ENCODE assay signal across 30 cellular contexts in the genomic region with DNA sequence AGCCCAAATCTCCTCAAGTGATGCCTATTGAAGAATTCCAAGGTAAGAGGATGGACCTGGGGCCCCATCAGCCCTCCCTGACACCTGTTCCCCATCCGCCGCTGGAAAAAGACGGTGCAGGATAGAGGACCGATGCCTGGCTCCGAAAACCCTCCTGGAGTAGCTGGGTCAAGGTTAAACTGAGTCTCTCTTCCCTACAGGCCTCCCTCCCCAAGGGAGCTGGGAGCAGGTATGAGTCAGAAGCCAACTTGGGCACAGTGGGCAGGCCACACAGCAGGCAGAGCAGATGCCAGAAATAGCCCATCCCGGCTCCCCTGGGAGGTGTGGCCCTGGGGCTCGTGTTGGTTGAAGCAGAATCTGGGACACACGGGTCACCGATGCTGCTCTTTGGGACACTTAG.
DNase-seq lines count a peak whose midpoint lies in the region; ATAC-seq, FAIRE-seq and TF ChIP-seq lines count a peak whose summit lies in the region.
"Had no signal": no experiment of that assay in that cellular context is flagged by ENCODE, and none has a peak within 500 bp of the region (broad histone marks: within the 10 kb centered on the region; RNA-seq: fewer than 3 reads in every experiment).

No MANE protein-coding gene starts in this region.

- TF ChIP-seq EP300 in transverse colon (IDR thresholded peaks at IDR 0.05; ENCODE audit: low read depth): no peak

- no peak for ATAC-seq in stimulated activated effector memory CD8-positive, alpha-beta T cell treated with anti-CD3 and anti-CD28 coated beads, Interleukin-12 subunit alpha, Interleukin-12 subunit beta, amount 100 ng/mL, for 72 hours
- ATAC-seq: body of pancreas; CD8-positive, alpha-beta T cell; gastrocnemius medialis; right lobe of liver; stimulated activated memory B cell treated with anti-CD40 and anti-IgM and Interleukin-4, amounts not matched to agents 10 μg/mL and 1 μg/mL and 100 μg/mL, for 72 hours; WTC11 had no signal

- DNase-seq in ACHN: peak; percentile 65
- peak; percentile 59 for DNase-seq in Daoy (ENCODE audit: low read depth)
- peak; percentile 24 for DNase-seq in RCC 7860 (ENCODE audit: low spot score)
- DNase-seq in myocyte (ENCODE audit: low read depth): peak; percentile 88
- no peak for DNase-seq in transverse colon
- DNase-seq in activated naive CD4-positive, alpha-beta T cell treated with anti-CD3 and anti-CD28 coated beads, Interleukin-2, amount 50 U/mL, for 16 hours: no peak
- no peak for DNase-seq in SHP77 (lab: John Stamatoyannopoulos, UW)
- DNase-seq in stimulated activated effector memory CD8-positive, alpha-beta T cell treated with anti-CD3 and anti-CD28 coated beads, Interleukin-12 subunit alpha, Interleukin-12 subunit beta, amount 100 ng/mL, for 72 hours (ENCODE audit: low spot score in 2 of 2): no peak
- DNase-seq: activated CD4-positive, alpha-beta T cell treated with anti-CD3 and anti-CD28 coated beads, Interleukin-2, amount 10 ng/mL, durations not matched to agents 7 days and 5 days; activated gamma-delta T cell treated with Interleukin-2 at 50 U/mL for 16 hours; activated T-cell treated with anti-CD3 and anti-CD28 coated beads, Interleukin-2, amount 50 U/mL, for 24 hours; body of pancreas; CD8-positive, alpha-beta T cell; DMS153; GDM1; GOT3; hypothalamus; NCI-H1105; NCI-H2029 treated with DMSO at 0.1 percent for 48 hours; NCI-H526; RPMI8226; stimulated activated CD4-positive, alpha-beta T cell treated with anti-CD3 and anti-CD28 coated beads, Interleukin-4, amount 100 ng/mL, for 24 hours; substantia nigra had no signal

- H3K4me1 ChIP-seq in transverse colon: peaks cover 0 to 14% (median 12%) of the 10 kb centered on the region in 4 donors
- H3K4me1 ChIP-seq: parathyroid adenoma had no signal

- H3K9me3 Mint-ChIP-seq in stimulated activated effector memory CD8-positive, alpha-beta T cell treated with anti-CD3 and anti-CD28 coated beads, Interleukin-12 subunit alpha, Interleukin-12 subunit beta, amount 100 ng/mL, for 72 hours: no peaks in the 10 kb centered on the region
- H3K9me3 Mint-ChIP-seq: activated CD4-positive, alpha-beta T cell treated with anti-CD3 and anti-CD28 coated beads, Interleukin-2, amount 10 ng/mL, durations not matched to agents 7 days and 5 days; activated T-cell treated with anti-CD3 and anti-CD28 coated beads, Interleukin-2, amount 50 U/mL, for 24 hours; CD8-positive, alpha-beta T cell; IgD-negative memory B cell; nephron; stimulated activated memory B cell treated with anti-CD40 and anti-IgM and Interleukin-4, amounts not matched to agents 10 μg/mL and 1 μg/mL and 100 μg/mL, for 72 hours; WTC11 had no signal

- WGBS in transverse colon (ENCODE audit: low coverage in 1 of 2), 2 donors: 74% methylated on average over 9 of the region's 9 CpGs; no CpG with 5 or more reads in 1 of the 2 donors

- peaks cover 6% of the 10 kb centered on the region for H3K36me3 Mint-ChIP-seq in stimulated activated effector memory CD8-positive, alpha-beta T cell treated with anti-CD3 and anti-CD28 coated beads, Interleukin-12 subunit alpha, Interleukin-12 subunit beta, amount 100 ng/mL, for 72 hours
- H3K36me3 Mint-ChIP-seq: IgD-negative memory B cell; stimulated activated memory B cell treated with anti-CD40 and anti-IgM and Interleukin-4, amounts not matched to agents 10 μg/mL and 1 μg/mL and 100 μg/mL, for 72 hours; WTC11 had no signal

- in situ Hi-C loops in ACHN (cut with HindIII; ENCODE audit: low pct_ligation_motif_present, low pct_unique_long_range_greater_than_20kb, low sequenced_read_pairs) (no loop called here), transverse colon (cut with MboI; ENCODE audit: low pct_ligation_motif_present in 1 of 4, low pct_unique_long_range_greater_than_20kb in 1 of 4, low sequenced_read_pairs in 3 of 4) (no loop called here)

- no peak for TF ChIP-seq CTCF in transverse colon (IDR thresholded peaks at IDR 0.05)

- H3K27ac Mint-ChIP-seq in stimulated activated effector memory CD8-positive, alpha-beta T cell treated with anti-CD3 and anti-CD28 coated beads, Interleukin-12 subunit alpha, Interleukin-12 subunit beta, amount 100 ng/mL, for 72 hours: no peak overlapping the region
- H3K27ac Mint-ChIP-seq: activated CD4-positive, alpha-beta T cell treated with anti-CD3 and anti-CD28 coated beads, Interleukin-2, amount 10 ng/mL, durations not matched to agents 7 days and 5 days; activated T-cell treated with anti-CD3 and anti-CD28 coated beads, Interleukin-2, amount 50 U/mL, for 24 hours; CD8-positive, alpha-beta T cell; nephron; stimulated activated memory B cell treated with anti-CD40 and anti-IgM and Interleukin-4, amounts not matched to agents 10 μg/mL and 1 μg/mL and 100 μg/mL, for 72 hours; WTC11 had no signal

- H3K9me3 ChIP-seq in transverse colon: no peaks in the 10 kb centered on the region
- H3K9me3 ChIP-seq: body of pancreas, gastrocnemius medialis, right lobe of liver had no signal

- H3K27me3 ChIP-seq in transverse colon: peaks cover 25% of the 10 kb centered on the region
- H3K27me3 ChIP-seq: body of pancreas, right lobe of liver had no signal

- FAIRE-seq in RCC 7860 (lab: Jason Lieb, UNC): no peak

- H3K27ac ChIP-seq in transverse colon: no peak overlapping the region
- H3K27ac ChIP-seq: body of pancreas, gastrocnemius medialis, parathyroid adenoma, right lobe of liver had no signal

- H3K36me3 ChIP-seq in transverse colon: no peaks in the 10 kb centered on the region
- H3K36me3 ChIP-seq: gastrocnemius medialis, right lobe of liver had no signal

- H3K4me3 ChIP-seq in transverse colon: no peak overlapping the region
- H3K4me3 ChIP-seq: body of pancreas, gastrocnemius medialis, right lobe of liver had no signal

- no peak for TF ChIP-seq POLR2A in transverse colon (IDR thresholded peaks at IDR 0.05)

- intact Hi-C loops in transverse colon (cut with DNase I; ENCODE audit: low total_unique reads): no loop called here

- peaks cover 22% of the 10 kb centered on the region for H3K4me1 Mint-ChIP-seq in stimulated activated effector memory CD8-positive, alpha-beta T cell treated with anti-CD3 and anti-CD28 coated beads, Interleukin-12 subunit alpha, Interleukin-12 subunit beta, amount 100 ng/mL, for 72 hours

- H3K4me3 Mint-ChIP-seq in stimulated activated effector memory CD8-positive, alpha-beta T cell treated with anti-CD3 and anti-CD28 coated beads, Interleukin-12 subunit alpha, Interleukin-12 subunit beta, amount 100 ng/mL, for 72 hours: no peak overlapping the region
- H3K4me3 Mint-ChIP-seq: activated CD4-positive, alpha-beta T cell treated with anti-CD3 and anti-CD28 coated beads, Interleukin-2, amount 10 ng/mL, durations not matched to agents 7 days and 5 days; activated T-cell treated with anti-CD3 and anti-CD28 coated beads, Interleukin-2, amount 50 U/mL, for 24 hours; CD8-positive, alpha-beta T cell; stimulated activated memory B cell treated with anti-CD40 and anti-IgM and Interleukin-4, amounts not matched to agents 10 μg/mL and 1 μg/mL and 100 μg/mL, for 72 hours; WTC11 had no signal

Comparison
In these comparisons a context has a peak if more than half of its experiments do, and no peak if none do; other contexts are left out.
1. DNase-seq: peak in ACHN (single experiment), Daoy (single experiment), RCC 7860 (single experiment) and myocyte (single experiment); none in transverse colon (single experiment), activated naive CD4-positive, alpha-beta T cell treated with anti-CD3 and anti-CD28 coated beads, Interleukin-2, amount 50 U/mL, for 16 hours (single experiment), SHP77 (0 of 2) and stimulated activated effector memory CD8-positive, alpha-beta T cell treated with anti-CD3 and anti-CD28 coated beads, Interleukin-12 subunit alpha, Interleukin-12 subunit beta, amount 100 ng/mL, for 72 hours (0 of 2).